Comparison of ENCODE assay signal across 9 cellular contexts in the genomic region with DNA sequence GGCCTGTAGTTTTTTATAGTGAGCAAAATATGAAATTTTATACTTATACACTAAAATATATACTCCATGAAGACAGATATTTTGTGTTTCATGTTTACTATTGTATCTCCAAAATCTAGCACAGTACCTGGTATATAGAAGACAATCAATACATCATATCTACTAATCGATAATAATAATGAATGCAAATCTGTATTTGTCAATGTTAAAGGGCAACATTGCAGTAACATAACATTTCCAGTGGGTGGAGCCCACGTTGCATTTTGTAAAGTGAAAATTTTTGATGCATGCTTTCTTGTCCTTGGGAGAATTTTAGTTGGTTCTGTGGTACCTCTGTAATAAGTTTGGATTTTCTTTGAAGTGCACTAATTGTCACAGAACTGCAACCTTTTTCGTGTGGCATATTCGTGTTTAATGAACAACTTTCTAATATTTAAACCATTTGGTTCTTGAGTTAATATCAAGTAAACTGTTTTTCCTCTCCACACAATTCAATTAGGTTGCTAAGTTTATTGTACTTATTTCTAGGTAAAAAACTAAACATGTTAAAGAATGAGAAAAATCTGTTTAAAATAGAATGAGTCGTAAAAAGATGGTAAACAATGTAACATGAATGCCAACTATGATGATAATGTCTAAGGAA. TPM values are rescaled to one million over a fixed set of nuclear protein-coding genes. Genes with fewer than 3 reads are reported as not detected.
DNase-seq lines count a peak whose midpoint lies in the region; ATAC-seq, FAIRE-seq and TF ChIP-seq lines count a peak whose summit lies in the region.
"Had no signal": no experiment of that assay in that cellular context is flagged by ENCODE, and none has a peak within 500 bp of the region (broad histone marks: within the 10 kb centered on the region; RNA-seq: fewer than 3 reads in every experiment).

No MANE protein-coding gene starts in this region.

- TF ChIP-seq CTCF in pancreas (IDR thresholded peaks at IDR 0.05) (peak; percentile 39 to 73 (median 53)), sigmoid colon (IDR thresholded peaks at IDR 0.05) (peak in 2 of 4 experiments; percentile 28 to 53)

- ATAC-seq in GM19043 (IDR thresholded peaks at IDR 0.05; ENCODE audit: low read depth, unreplicated experiment) (peak; percentile 51), pancreas (peak in 3 of 4 donors; percentile 44 to 52 (median 47)), HG02870 (IDR thresholded peaks at IDR 0.05; ENCODE audit: unreplicated experiment) (no peak)

- no peak for TF ChIP-seq POLR2A in sigmoid colon (IDR thresholded peaks at IDR 0.05)

- no peak overlapping the region for H3K27ac ChIP-seq in pancreas
- no peak overlapping the region for H3K27ac ChIP-seq in sigmoid colon
- H3K27ac ChIP-seq: neutrophil had no signal

- FAIRE-seq in pancreas (lab: Jason Lieb, UNC): peak; percentile 78

- DNase-seq in Caki2 (ENCODE audit: low read depth) (peak; percentile 21), NCI-H69 (lab: John Stamatoyannopoulos, UW) (peak; percentile 54), dermis blood vessel endothelial cell (peak; percentile 60), pancreas (no peak), HuH-7.5 (ENCODE audit: low spot score) (no peak), sigmoid colon (no peak)

- H3K36me3 ChIP-seq in pancreas (no peaks in the 10 kb centered on the region), sigmoid colon (no peaks in the 10 kb centered on the region)
- H3K36me3 ChIP-seq: neutrophil had no signal

- intact Hi-C loops in pancreas (cut with DNase I): loop anchor here in 1 of 3 donors (10.0 kb wide), 1 partner anchor 171 kb away; no protein-coding TSS in a partner anchor
- intact Hi-C loops in sigmoid colon (cut with DNase I): loop anchor here (10.0 kb wide), 1 partner anchor 701 kb away; no protein-coding TSS in a partner anchor

- no peak for TF ChIP-seq EP300 in sigmoid colon (IDR thresholded peaks at IDR 0.05)

- no peaks in the 10 kb centered on the region for H3K4me1 ChIP-seq in pancreas
- H3K4me1 ChIP-seq in sigmoid colon: no peaks in the 10 kb centered on the region

- H3K27me3 ChIP-seq in pancreas: no peaks in the 10 kb centered on the region
- H3K27me3 ChIP-seq in sigmoid colon: no peaks in the 10 kb centered on the region
- H3K27me3 ChIP-seq: neutrophil had no signal

- H3K4me3 ChIP-seq in pancreas (no peak overlapping the region), sigmoid colon (no peak overlapping the region)

- no peaks in the 10 kb centered on the region for H3K9me3 ChIP-seq in pancreas
- H3K9me3 ChIP-seq in sigmoid colon: no peaks in the 10 kb centered on the region
- H3K9me3 ChIP-seq: neutrophil had no signal

- in situ Hi-C loops in Caki2 (cut with HindIII; ENCODE audit: low pct_unique_long_range_greater_than_20kb, low sequenced_read_pairs): no loop called here

- WGBS in pancreas, 2 donors: 4 to 5% methylated on average over 5 of the region's 5 CpGs
- WGBS in sigmoid colon, 2 donors: 10 to 15% methylated on average over 5 of the region's 5 CpGs

RNA-seq across cellular contexts. Expression of a gene that starts 47.4 kb away (rescaled TPM):
- not detected in 2 replicates for total RNA-seq in Caki2 (2014; rRNA removed; shearing (Covaris generic); ENCODE audit: low replicate concordance)
- under 0.01 and 0.19 TPM in 2 replicates for total RNA-seq in dermis blood vessel endothelial cell
- 1 to 10 TPM in 1 of 6 donors, under 1 TPM in 5; 0.16 to 1.1 (median 0.55) TPM for total RNA-seq in pancreas
- under 1 TPM; 0.19 to 0.80 TPM for polyA plus RNA-seq in pancreas
- total RNA-seq in sigmoid colon: 1 to 10 TPM; 2.9 to 6.6 (median 3.6) TPM
- polyA plus RNA-seq in sigmoid colon: 1 to 10 TPM in 1 of 3 donors, under 1 TPM in 1, not detected in 1; 0.23 to 1.0 TPM

Comparison
In these comparisons a context has a peak if more than half of its experiments do, and no peak if none do; other contexts are left out.
1. DNase-seq: peak in Caki2 (single experiment), NCI-H69 (single experiment) and dermis blood vessel endothelial cell (single experiment); none in pancreas (0 of 6), HuH-7.5 (single experiment) and sigmoid colon (single experiment).